In genomic region chr15:101499863-101500713, GRCh38 we compare ENCODE assay signal across 9 cellular contexts. TPM values are rescaled to one million over a fixed set of nuclear protein-coding genes. Genes with fewer than 3 reads are reported as not detected.
A peak's percentile ranks its signal among the peaks of the same experiment; 100 is the strongest.
DNase-seq lines count a peak whose midpoint lies in the region; ATAC-seq, FAIRE-seq and TF ChIP-seq lines count a peak whose summit lies in the region.
"Had no signal": no experiment of that assay in that cellular context is flagged by ENCODE, and none has a peak within 500 bp of the region (broad histone marks: within the 10 kb centered on the region; RNA-seq: fewer than 3 reads in every experiment).

No MANE protein-coding gene starts in this region.

- H3K4me1 ChIP-seq in skeletal muscle tissue (ENCODE audit: control insufficient read depth in 3 of 3, insufficient read depth in 3 of 3, low read length in 3 of 3), result peaks cover 32 to 47% (median 35%) of the 10 kb centered on the region in 3 donors

- no peak overlapping the region for H3K4me3 Mint-ChIP-seq in activated T-helper 17 cell treated with anti-CD3 and anti-CD28 coated beads, Interleukin-2, amount 50 U/mL, for 72 hours
- H3K4me3 Mint-ChIP-seq: stimulated activated naive CD8-positive, alpha-beta T cell treated with anti-CD3 and anti-CD28 coated beads, Interleukin-15, Interleukin-2, amounts not matched to agents 100 ng/mL and 50 ng/mL, for 24 hours had no signal

- peaks cover 42% of the 10 kb centered on the region for H3K27me3 Mint-ChIP-seq in activated T-helper 17 cell treated with anti-CD3 and anti-CD28 coated beads, Interleukin-2, amount 50 U/mL, for 72 hours

- no peaks in the 10 kb centered on the region for H3K9me3 Mint-ChIP-seq in activated T-helper 17 cell treated with anti-CD3 and anti-CD28 coated beads, Interleukin-2, amount 50 U/mL, for 72 hours
- H3K9me3 Mint-ChIP-seq: stimulated activated naive CD8-positive, alpha-beta T cell treated with anti-CD3 and anti-CD28 coated beads, Interleukin-15, Interleukin-2, amounts not matched to agents 100 ng/mL and 50 ng/mL, for 24 hours had no signal

- FAIRE-seq in RCC 7860 (lab: Jason Lieb, UNC), result no peak

- no peaks in the 10 kb centered on the region for H3K9me3 ChIP-seq in skeletal muscle tissue (ENCODE audit: control insufficient read depth in 3 of 3, low read length in 3 of 3)

- no peak overlapping the region for H3K27ac Mint-ChIP-seq in activated T-helper 17 cell treated with anti-CD3 and anti-CD28 coated beads, Interleukin-2, amount 50 U/mL, for 72 hours
- H3K27ac Mint-ChIP-seq: stimulated activated naive CD8-positive, alpha-beta T cell treated with anti-CD3 and anti-CD28 coated beads, Interleukin-15, Interleukin-2, amounts not matched to agents 100 ng/mL and 50 ng/mL, for 24 hours had no signal

- H3K27ac ChIP-seq in skeletal muscle tissue (ENCODE audit: low read depth, low read length), result peak overlapping the region; percentile 94

- peak; percentile 42 for ATAC-seq in GM21360 (IDR thresholded peaks at IDR 0.05; ENCODE audit: unreplicated experiment)
- peak; percentile 55 for ATAC-seq in activated T-helper 17 cell treated with anti-CD3 and anti-CD28 coated beads, Interleukin-2, amount 50 U/mL, for 72 hours (replicated peaks)

- DNase-seq in D341Med (ENCODE audit: low spot score) (peak; percentile 75), LNCaP clone FGC (ENCODE audit: low read depth) (peak; percentile 69), RCC 7860 (ENCODE audit: low spot score) (no peak)
- no peak for DNase-seq in effector CD4-positive, alpha-beta T cell
- DNase-seq in stimulated activated CD4-positive, alpha-beta T cell treated with anti-CD3 and anti-CD28 coated beads, Interleukin-4, amount 100 ng/mL, for 1 hour, result no peak

- no peak for TF ChIP-seq CTCF in LNCaP clone FGC (IDR thresholded peaks at IDR 0.05; ENCODE audit: control insufficient read depth, extremely low read depth, insufficient read depth)

- H3K4me3 ChIP-seq in LNCaP clone FGC (ENCODE audit: low read depth, low read length) (no peak overlapping the region), skeletal muscle tissue (ENCODE audit: low read length in 3 of 3) (peak overlapping the region in 2 of 3 donors; percentile 18 to 49)

- no peaks in the 10 kb centered on the region for H3K36me3 Mint-ChIP-seq in activated T-helper 17 cell treated with anti-CD3 and anti-CD28 coated beads, Interleukin-2, amount 50 U/mL, for 72 hours (ENCODE audit: low read depth)

- H3K9ac ChIP-seq in skeletal muscle tissue (ENCODE audit: low read depth in 1 of 3, low read length in 3 of 3), result peak overlapping the region; percentile 40 to 72 (median 61)

- peaks cover 14 to 18% (median 16%) of the 10 kb centered on the region in 3 donors for H3K27me3 ChIP-seq in skeletal muscle tissue (ENCODE audit: control insufficient read depth in 3 of 3, insufficient read depth in 3 of 3, low read length in 3 of 3)

- H3K36me3 ChIP-seq in skeletal muscle tissue (ENCODE audit: control insufficient read depth in 3 of 3, insufficient read depth in 3 of 3, low read length in 3 of 3), result no peaks in the 10 kb centered on the region

- peaks cover 10% of the 10 kb centered on the region for H3K4me1 Mint-ChIP-seq in activated T-helper 17 cell treated with anti-CD3 and anti-CD28 coated beads, Interleukin-2, amount 50 U/mL, for 72 hours

RNA-seq across cellular contexts. Expression of gene PCSK6, which starts 10.6 kb away (rescaled TPM):
- total RNA-seq in activated T-helper 17 cell treated with anti-CD3 and anti-CD28 coated beads, Interleukin-2, amount 50 U/mL, for 72 hours, result 1 to 10 TPM in 1 of 2 donors, under 1 TPM in 1; 0.56 to 1.3 TPM
- 11.5 TPM for total RNA-seq in skeletal muscle tissue

Comparison
In these comparisons a context has a peak if more than half of its experiments do, and no peak if none do; other contexts are left out.
1. DNase-seq: peak in D341Med (single experiment) and LNCaP clone FGC (single experiment); none in effector CD4-positive, alpha-beta T cell (single experiment), RCC 7860 (single experiment) and stimulated activated CD4-positive, alpha-beta T cell treated with anti-CD3 and anti-CD28 coated beads, Interleukin-4, amount 100 ng/mL, for 1 hour (single experiment).